Comparison of ENCODE assay signal across 26 cellular contexts in the genomic region with DNA sequence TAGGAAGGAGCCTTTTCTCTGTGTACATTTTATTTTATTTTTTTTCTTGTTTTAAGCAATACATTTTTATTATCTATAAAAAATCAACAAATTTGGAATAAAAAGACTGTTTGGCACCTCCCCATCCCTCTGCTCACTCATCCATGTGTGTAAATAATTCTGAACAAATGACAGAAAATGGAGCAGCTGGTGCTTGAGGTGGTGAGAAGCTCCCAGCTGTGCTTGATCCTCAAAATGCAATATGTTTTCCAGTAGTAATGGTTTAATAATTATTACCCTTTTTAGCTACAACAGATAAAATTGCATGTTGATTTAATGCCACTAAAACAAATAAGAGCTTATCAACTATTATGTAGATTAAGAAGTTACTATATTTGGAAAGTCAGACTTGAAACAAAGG.
DNase-seq lines count a peak whose midpoint lies in the region; TF ChIP-seq lines count a peak whose summit lies in the region.
"Had no signal": no experiment of that assay in that cellular context is flagged by ENCODE, and none has a peak within 500 bp of the region (broad histone marks: within the 10 kb centered on the region; RNA-seq: fewer than 3 reads in every experiment).

No MANE protein-coding gene starts in this region.

- no peaks in the 10 kb centered on the region for H3K36me3 ChIP-seq in SK-N-MC (ENCODE audit: insufficient read depth, low read length)
- H3K36me3 ChIP-seq in left ventricle myocardium inferior = no peaks in the 10 kb centered on the region
- H3K36me3 ChIP-seq: HAP-1, lower lobe of right lung, Peyer's patch, prostate gland, thoracic aorta had no signal

- no peak overlapping the region for H3K9ac ChIP-seq in SK-N-MC (ENCODE audit: insufficient read length)

- no peak for TF ChIP-seq CTCF in left ventricle myocardium inferior (IDR thresholded peaks at IDR 0.05; ENCODE audit: borderline replicate concordance)

- DNase-seq in COR-L47 (lab: John Stamatoyannopoulos, UW) = peak; percentile 16
- DNase-seq in LHCN-M2 (ENCODE audit: low read depth) = peak; percentile 42
- peak; percentile 94 for DNase-seq in NCI-H446 treated with DMSO at 0.1 percent for 48 hours (lab: John Stamatoyannopoulos, UW)
- no peak for DNase-seq in SK-N-MC (ENCODE audit: low read depth, low spot score)
- DNase-seq in left ventricle myocardium inferior = no peak
- DNase-seq in effector CD4-positive, alpha-beta T cell = no peak
- no peak for DNase-seq in NAMALWA (ENCODE audit: low spot score)
- no peak for DNase-seq in superior temporal gyrus (ENCODE audit: extremely low spot score)
- DNase-seq: activated CD4-positive, alpha-beta memory T cell treated with anti-CD3 and anti-CD28 coated beads for 36 hours; activated CD4-positive, CD25-positive, alpha-beta regulatory T cell; effector memory CD8-positive, alpha-beta T cell; foreskin melanocyte; GDM1; kidney; lower lobe of right lung; MM.1S; NK-92 treated with Interleukin-12 subunit alpha and Interleukin-12 subunit beta, amount 100 ng/mL, for 24 hours; Peyer's patch; stimulated activated CD4-positive, alpha-beta T cell treated with anti-CD3 and anti-CD28 coated beads, Interleukin-2, amount 100 ng/mL, for 48 hours; stimulated activated naive CD4-positive, alpha-beta T cell; T1000 had no signal

- no peaks in the 10 kb centered on the region for H3K4me1 ChIP-seq in left ventricle myocardium inferior
- H3K4me1 ChIP-seq: HAP-1, lower lobe of right lung, Peyer's patch, prostate gland had no signal

- H3K27ac ChIP-seq in SK-N-MC (peak overlapping the region; percentile 10; the same call in 1 of the 2 replicates), left ventricle myocardium inferior (replicated peaks) (no peak overlapping the region)
- H3K27ac ChIP-seq: C4-2B, lower lobe of right lung, Peyer's patch, prostate gland, skin epidermis, thoracic aorta had no signal

- no peaks in the 10 kb centered on the region for H3K27me3 ChIP-seq in left ventricle myocardium inferior (ENCODE audit: low read depth)
- H3K27me3 ChIP-seq: Peyer's patch had no signal

- intact Hi-C loops in left ventricle myocardium inferior (cut with micrococcal nuclease) = no loop called here

- H3K9me3 ChIP-seq in SK-N-MC (ENCODE audit: low read depth, low read length) = no peaks in the 10 kb centered on the region
- H3K9me3 ChIP-seq in left ventricle myocardium inferior (replicated peaks) = peaks cover 2% of the 10 kb centered on the region
- H3K9me3 ChIP-seq: HAP-1, lower lobe of right lung, Peyer's patch, prostate gland, thoracic aorta had no signal

- H3K4me3 ChIP-seq in SK-N-MC (peak overlapping the region; percentile 22; the same call in 1 of the 2 replicates), left ventricle myocardium inferior (no peak overlapping the region)
- H3K4me3 ChIP-seq: HAP-1, lower lobe of right lung, Peyer's patch, prostate gland, skin epidermis, thoracic aorta had no signal

Comparison
In these comparisons a context has a peak if more than half of its experiments do, and no peak if none do; other contexts are left out.
1. DNase-seq: peak in COR-L47 (single experiment), LHCN-M2 (single experiment) and NCI-H446 treated with DMSO at 0.1 percent for 48 hours (single experiment); none in SK-N-MC (single experiment), left ventricle myocardium inferior (single experiment), effector CD4-positive, alpha-beta T cell (single experiment), NAMALWA (single experiment) and superior temporal gyrus (single experiment).